In the genomic region with DNA sequence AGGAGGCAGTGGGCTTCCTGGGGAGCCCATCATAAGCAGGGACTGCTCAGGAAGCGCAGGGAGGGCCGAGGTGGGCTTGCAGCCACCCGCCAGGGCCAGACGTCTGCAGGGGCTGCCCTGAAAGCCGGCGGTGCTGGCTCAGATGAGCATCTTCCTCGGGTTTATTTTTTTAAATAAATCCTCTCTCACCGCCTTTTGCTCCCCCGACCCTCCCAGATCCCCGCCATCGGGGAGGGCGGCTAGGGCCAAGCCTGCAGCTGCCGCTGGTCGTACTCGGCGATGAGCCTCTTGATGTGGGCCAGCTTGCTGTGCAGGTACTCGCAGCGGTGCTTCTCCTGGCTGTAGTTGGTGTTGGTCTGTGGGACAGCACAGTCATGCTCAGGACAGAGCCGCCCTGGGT, we compare ENCODE assay signal across 1 cellular context.
TF ChIP-seq lines count a peak whose summit lies in the region.

No MANE protein-coding gene starts in this region.

TF ChIP-seq in HCT116, 20 proteins besides CTCF, POLR2A, EP300 and RAD21 (continued from another document):
- TF ChIP-seq, protein P1, sequence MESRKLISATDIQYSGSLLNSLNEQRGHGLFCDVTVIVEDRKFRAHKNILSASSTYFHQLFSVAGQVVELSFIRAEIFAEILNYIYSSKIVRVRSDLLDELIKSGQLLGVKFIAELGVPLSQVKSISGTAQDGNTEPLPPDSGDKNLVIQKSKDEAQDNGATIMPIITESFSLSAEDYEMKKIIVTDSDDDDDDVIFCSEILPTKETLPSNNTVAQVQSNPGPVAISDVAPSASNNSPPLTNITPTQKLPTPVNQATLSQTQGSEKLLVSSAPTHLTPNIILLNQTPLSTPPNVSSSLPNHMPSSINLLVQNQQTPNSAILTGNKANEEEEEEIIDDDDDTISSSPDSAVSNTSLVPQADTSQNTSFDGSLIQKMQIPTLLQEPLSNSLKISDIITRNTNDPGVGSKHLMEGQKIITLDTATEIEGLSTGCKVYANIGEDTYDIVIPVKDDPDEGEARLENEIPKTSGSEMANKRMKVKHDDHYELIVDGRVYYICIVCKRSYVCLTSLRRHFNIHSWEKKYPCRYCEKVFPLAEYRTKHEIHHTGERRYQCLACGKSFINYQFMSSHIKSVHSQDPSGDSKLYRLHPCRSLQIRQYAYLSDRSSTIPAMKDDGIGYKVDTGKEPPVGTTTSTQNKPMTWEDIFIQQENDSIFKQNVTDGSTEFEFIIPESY (IDR thresholded peaks at IDR 0.05; ENCODE audit: extremely low read depth, insufficient replicate concordance, low read length) = no peak
- TF ChIP-seq ELF1 (IDR thresholded peaks at IDR 0.05; ENCODE audit: borderline replicate concordance, low read depth) = no peak
- TF ChIP-seq ZNF274 (IDR thresholded peaks at IDR 0.05; ENCODE audit: low read depth, low read length) = no peak
- TF ChIP-seq CBX3 (IDR thresholded peaks at IDR 0.05; ENCODE audit: low read depth) = no peak
